Comparison of ENCODE assay signal across 23 cellular contexts in genomic region chr15:39704235-39704634, GRCh38.
DNase-seq lines count a peak whose midpoint lies in the region; ATAC-seq and TF ChIP-seq lines count a peak whose summit lies in the region.
"Had no signal": no experiment of that assay in that cellular context is flagged by ENCODE, and none has a peak within 500 bp of the region (broad histone marks: within the 10 kb centered on the region; RNA-seq: fewer than 3 reads in every experiment).

No MANE protein-coding gene starts in this region.

- H3K9me3 Mint-ChIP-seq in HFFc6 (no peaks in the 10 kb centered on the region), endodermal cell (no peaks in the 10 kb centered on the region), neural progenitor cell (no peaks in the 10 kb centered on the region)
- H3K9me3 Mint-ChIP-seq: CD14-positive monocyte had no signal

- H3K4me3 Mint-ChIP-seq in HFFc6 (no peak overlapping the region), endodermal cell (no peak overlapping the region), neural progenitor cell (peak overlapping the region; percentile 10)
- H3K4me3 Mint-ChIP-seq: B cell, CD14-positive monocyte had no signal

- in situ Hi-C loops in astrocyte of the spinal cord (cut with HindIII; ENCODE audit: low sequenced_read_pairs) = no loop called here

- H3K27ac ChIP-seq in endodermal cell (ENCODE audit: low read depth, low read length) (peak overlapping the region; percentile 95), neural progenitor cell (no peak overlapping the region), PC-3 (ENCODE audit: low read length) (no peak overlapping the region)

- no TSS peak for BruUV-seq in PC-3 (replicated peaks; lab: Mats Ljungman, UMichigan)

- H3K4me3 ChIP-seq in astrocyte of the spinal cord (ENCODE audit: low read depth, low read length) (no peak overlapping the region), endodermal cell (ENCODE audit: low read length) (no peak overlapping the region), neural progenitor cell (no peak overlapping the region), mucosa of descending colon (no peak overlapping the region), PC-3 (ENCODE audit: low read length) (no peak overlapping the region)

- H2AFZ ChIP-seq in neural progenitor cell (replicated peaks) (no peak overlapping the region), PC-3 (ENCODE audit: low read length) (no peak overlapping the region)

- H4K20me1 ChIP-seq in neural progenitor cell (ENCODE audit: low read depth) (no peaks in the 10 kb centered on the region), PC-3 (ENCODE audit: low read length) (no peaks in the 10 kb centered on the region)

- H3K36me3 ChIP-seq in endodermal cell (ENCODE audit: control insufficient read depth, insufficient read depth, low read length) (no peaks in the 10 kb centered on the region), neural progenitor cell (no peaks in the 10 kb centered on the region), mucosa of descending colon (ENCODE audit: low read depth) (no peaks in the 10 kb centered on the region), PC-3 (ENCODE audit: low read depth, low read length) (no peaks in the 10 kb centered on the region)

- DNase-seq in HFFc6 (no peak), astrocyte of the spinal cord (ENCODE audit: low read depth, low spot score) (peak; percentile 45), endodermal cell (no peak), neural progenitor cell (ENCODE audit: low spot score) (no peak), mucosa of descending colon (no peak), PC-3 (no peak), NOMO-1 treated with dmso at 0.1 percent for 144 hours (lab: John Stamatoyannopoulos, UW; ENCODE audit: unreplicated experiment) (no peak)
- DNase-seq: DMS53, GDM1, KBM-7, MM.1S, NCI-H1048, NCI-H1417 treated with DMSO at 0.1 percent for 48 hours, NCI-H187 treated with DMSO at 0.1 percent for 48 hours, NCI-H2107, NCI-H446 treated with DMSO at 0.1 percent for 48 hours, NCI-H526 treated with DMSO at 0.1 percent for 48 hours, Right ventricle myocardium superior had no signal

- CTCF ChIA-PET in PC-3 (lab: Charles Lee) = no interaction called here

- H3K27me3 Mint-ChIP-seq in HFFc6 (ENCODE audit: insufficient read depth) (no peaks in the 10 kb centered on the region; the same call in 1 of the 2 replicates), endodermal cell (ENCODE audit: insufficient read depth) (no peaks in the 10 kb centered on the region), neural progenitor cell (ENCODE audit: insufficient read depth, low read depth) (peaks cover 2% of the 10 kb centered on the region)

- intact Hi-C loops in mucosa of descending colon (cut with DNase I, micrococcal nuclease) (no loop called here), PC-3 (cut with micrococcal nuclease) (no loop called here)

- H3K4me2 ChIP-seq in neural progenitor cell = no peak overlapping the region
- no peak overlapping the region for H3K4me2 ChIP-seq in PC-3 (ENCODE audit: low read length)

- H3K36me3 Mint-ChIP-seq in HFFc6 (ENCODE audit: low read depth) (no peaks in the 10 kb centered on the region), endodermal cell (ENCODE audit: low read depth) (no peaks in the 10 kb centered on the region), neural progenitor cell (no peaks in the 10 kb centered on the region)
- H3K36me3 Mint-ChIP-seq: CD14-positive monocyte had no signal

- H3K27me3 ChIP-seq in endodermal cell (ENCODE audit: control insufficient read depth, insufficient read depth, low read length, poor library complexity, severe bottlenecking) = no peaks in the 10 kb centered on the region
- no peaks in the 10 kb centered on the region for H3K27me3 ChIP-seq in neural progenitor cell
- H3K27me3 ChIP-seq in PC-3 (ENCODE audit: low read length) = no peaks in the 10 kb centered on the region

- H3K9ac ChIP-seq in endodermal cell (ENCODE audit: extremely low read depth, low read length, poor library complexity, severe bottlenecking) = no peak overlapping the region
- H3K9ac ChIP-seq in neural progenitor cell = no peak overlapping the region
- no peak overlapping the region for H3K9ac ChIP-seq in PC-3 (ENCODE audit: low read length)

- no peaks in the 10 kb centered on the region for H3K4me1 ChIP-seq in endodermal cell (ENCODE audit: control insufficient read depth, insufficient read depth, low read length)
- peaks cover 4% of the 10 kb centered on the region for H3K4me1 ChIP-seq in neural progenitor cell
- H3K4me1 ChIP-seq in mucosa of descending colon (ENCODE audit: low read depth) = no peaks in the 10 kb centered on the region
- no peaks in the 10 kb centered on the region for H3K4me1 ChIP-seq in PC-3 (ENCODE audit: insufficient read depth, low read length)

- whole genome bisulfite sequencing in endodermal cell (ENCODE audit: insufficient coverage in 1 of 2, insufficient read length in 1 of 2), 2 experiments = 74 to 90% methylated on average over 3 to 5 of the region's 5 CpGs

- H3F3A ChIP-seq in neural progenitor cell (ENCODE audit: low read depth) = peaks cover 10% of the 10 kb centered on the region
- H3F3A ChIP-seq in PC-3 (ENCODE audit: low read length, unreplicated experiment) = no peaks in the 10 kb centered on the region

- peak overlapping the region; percentile 87 for H3K27ac Mint-ChIP-seq in HFFc6
- no peak overlapping the region for H3K27ac Mint-ChIP-seq in endodermal cell
- peak overlapping the region; percentile 98 for H3K27ac Mint-ChIP-seq in neural progenitor cell
- H3K27ac Mint-ChIP-seq: B cell, CD14-positive monocyte had no signal

- no peak for TF ChIP-seq CTCF in HFFc6 (IDR thresholded peaks at IDR 0.05)
- TF ChIP-seq CTCF in astrocyte of the spinal cord (IDR thresholded peaks at IDR 0.05; ENCODE audit: low read depth, low read length) = no peak
- no peak for TF ChIP-seq CTCF in endodermal cell (conservative IDR thresholded peaks at IDR 0.05)
- TF ChIP-seq CTCF in neural progenitor cell (IDR thresholded peaks at IDR 0.05) = no peak
- TF ChIP-seq CTCF in mucosa of descending colon (IDR thresholded peaks at IDR 0.05) = no peak
- no peak for TF ChIP-seq CTCF in PC-3 (conservative IDR thresholded peaks at IDR 0.05; ENCODE audit: low read depth, low read length)

- no peaks in the 10 kb centered on the region for H3K9me2 ChIP-seq in PC-3 (replicated peaks; ENCODE audit: low read length)

- no peaks in the 10 kb centered on the region for H3K9me3 ChIP-seq in endodermal cell (ENCODE audit: control insufficient read depth, low read length)
- no peaks in the 10 kb centered on the region for H3K9me3 ChIP-seq in neural progenitor cell (ENCODE audit: low read depth)
- H3K9me3 ChIP-seq in mucosa of descending colon = no peaks in the 10 kb centered on the region
- H3K9me3 ChIP-seq in PC-3 (ENCODE audit: low read length) = no peaks in the 10 kb centered on the region

- peaks cover 22% of the 10 kb centered on the region for H3K4me1 Mint-ChIP-seq in HFFc6 (ENCODE audit: low read depth)
- H3K4me1 Mint-ChIP-seq in endodermal cell = no peaks in the 10 kb centered on the region
- H3K4me1 Mint-ChIP-seq in neural progenitor cell = peaks cover 29% of the 10 kb centered on the region
- H3K4me1 Mint-ChIP-seq: B cell, CD14-positive monocyte had no signal

- H3K79me2 ChIP-seq in neural progenitor cell (ENCODE audit: low read depth) = no peaks in the 10 kb centered on the region
- H3K79me2 ChIP-seq in PC-3 (ENCODE audit: low read length) = no peaks in the 10 kb centered on the region

- POLR2A ChIA-PET in PC-3 (lab: Charles Lee; ENCODE audit: unreplicated experiment) = no interaction called here

- ATAC-seq in mucosa of descending colon (no peak), PC-3 (no peak), GM18861 (IDR thresholded peaks at IDR 0.05; ENCODE audit: unreplicated experiment) (no peak)
- ATAC-seq: HCT116, HepG2 had no signal
